ENCODE assay signal across 1 cellular context in genomic region chr20:49916146-49917002, GRCh38.
A peak's percentile ranks its signal among the peaks of the same experiment; 100 is the strongest.
TF ChIP-seq lines count a peak whose summit lies in the region.

No MANE protein-coding gene starts in this region.

TF ChIP-seq in HepG2, 621 proteins besides CTCF, POLR2A, EP300 and RAD21 (continued from another document and continues in another):
- no peak for TF ChIP-seq CEBPZ (IDR thresholded peaks at IDR 0.05; ENCODE audit: low read length)
- peak; percentile 61; the same call in 1 of the 2 replicates for TF ChIP-seq ZNF232 (CRISPR knock-in tag; IDR thresholded peaks at IDR 0.05; ENCODE audit: borderline replicate concordance)
- 0 out of 2 replicates have a peak, but pooled peaks have one; percentile 10 for TF ChIP-seq ZFP36L2 (CRISPR knock-in tag; IDR thresholded peaks at IDR 0.05)
- no peak; the same call in 1 of the 2 replicates for TF ChIP-seq AFF4 (CRISPR knock-in tag; IDR thresholded peaks at IDR 0.05)
- TF ChIP-seq ZNF572 (CRISPR knock-in tag; IDR thresholded peaks at IDR 0.05) = no peak
- no peak for TF ChIP-seq AGO1 (IDR thresholded peaks at IDR 0.05; ENCODE audit: low read depth, low read length, poor library complexity, severe bottlenecking)
- TF ChIP-seq REST (IDR thresholded peaks at IDR 0.05; ENCODE audit: borderline replicate concordance in 1 of 2, low read depth in 1 of 2, low read length in 2 of 2) = peak in 1 of 2 experiments; percentile 81; a peak in 2 of 4 replicates
- no peak for TF ChIP-seq MZF1 (CRISPR knock-in tag; IDR thresholded peaks at IDR 0.05; ENCODE audit: borderline replicate concordance)
- TF ChIP-seq ZNF513 (CRISPR knock-in tag; conservative IDR thresholded peaks at IDR 0.05) = no peak
- no peak for TF ChIP-seq SYNCRIP (IDR thresholded peaks at IDR 0.05; ENCODE audit: insufficient read depth, low read depth, low read length)
- peak; percentile 96 for TF ChIP-seq ZNF609 (CRISPR knock-in tag; IDR thresholded peaks at IDR 0.05; ENCODE audit: borderline replicate concordance)
- TF ChIP-seq REXO4 (CRISPR knock-in tag; IDR thresholded peaks at IDR 0.05; ENCODE audit: borderline replicate concordance) = no peak
- no peak for TF ChIP-seq ZNF251 (CRISPR knock-in tag; IDR thresholded peaks at IDR 0.05)
- TF ChIP-seq ZBTB44 (CRISPR knock-in tag; IDR thresholded peaks at IDR 0.05) = no peak
- no peak for TF ChIP-seq MBD4 (IDR thresholded peaks at IDR 0.05; ENCODE audit: borderline replicate concordance, low read length)
- peak; percentile 91; the same call in 1 of the 2 replicates for TF ChIP-seq ZBTB42 (CRISPR knock-in tag; IDR thresholded peaks at IDR 0.05)
- peak; percentile 55 for TF ChIP-seq ZNF564 (CRISPR knock-in tag; IDR thresholded peaks at IDR 0.05)
- no peak for TF ChIP-seq IKZF1 (IDR thresholded peaks at IDR 0.05)
- no peak for TF ChIP-seq ZFP36L1 (CRISPR knock-in tag; IDR thresholded peaks at IDR 0.05)
- TF ChIP-seq ZSCAN5A (CRISPR knock-in tag; IDR thresholded peaks at IDR 0.05; ENCODE audit: borderline replicate concordance) = no peak
- TF ChIP-seq JARID2 (CRISPR knock-in tag; IDR thresholded peaks at IDR 0.05; ENCODE audit: insufficient replicate concordance) = peak; percentile 62
- TF ChIP-seq MAFF (IDR thresholded peaks at IDR 0.05; ENCODE audit: low read depth, low read length) = peak; percentile 67
- TF ChIP-seq FOXO4 (CRISPR knock-in tag; conservative IDR thresholded peaks at IDR 0.05) = no peak
- peak; percentile 80; the same call in 1 of the 2 replicates for TF ChIP-seq CREM (IDR thresholded peaks at IDR 0.05)
- TF ChIP-seq CREM (CRISPR knock-in tag; IDR thresholded peaks at IDR 0.05) = no peak
- no peak for TF ChIP-seq ZSCAN20 (CRISPR knock-in tag; IDR thresholded peaks at IDR 0.05; ENCODE audit: borderline replicate concordance)
- peak; percentile 36; the same call in 1 of the 2 replicates for TF ChIP-seq SMC3 (IDR thresholded peaks at IDR 0.05; ENCODE audit: low read length)
- TF ChIP-seq ETS1 (CRISPR knock-in tag; IDR thresholded peaks at IDR 0.05) = 0 out of 2 replicates have a peak, but pooled peaks have one; percentile 2
- peak; percentile 86; the same call in 1 of the 2 replicates for TF ChIP-seq XBP1 (CRISPR knock-in tag; IDR thresholded peaks at IDR 0.05)
- no peak; the same call in 1 of the 2 replicates for TF ChIP-seq KLF11 (CRISPR knock-in tag; IDR thresholded peaks at IDR 0.05)
